In genomic region chr10:118484152-118484871, GRCh38 we compare ENCODE assay signal across 19 cellular contexts.
DNase-seq lines count a peak whose midpoint lies in the region; ATAC-seq and TF ChIP-seq lines count a peak whose summit lies in the region.
"Had no signal": no experiment of that assay in that cellular context is flagged by ENCODE, and none has a peak within 500 bp of the region (broad histone marks: within the 10 kb centered on the region; RNA-seq: fewer than 3 reads in every experiment).

No MANE protein-coding gene starts in this region.

- peaks cover 3% of the 10 kb centered on the region for H3K27me3 Mint-ChIP-seq in endothelial cell (ENCODE audit: unreplicated experiment)

- no peaks in the 10 kb centered on the region for H3K9me3 Mint-ChIP-seq in endothelial cell (ENCODE audit: unreplicated experiment)
- H3K9me3 Mint-ChIP-seq: CD8-positive, alpha-beta T cell had no signal

- TF ChIP-seq CTCF in HEK293 (tag by site-specific recombination; IDR thresholded peaks at IDR 0.05) = no peak
- TF ChIP-seq CTCF in endothelial cell (IDR thresholded peaks at IDR 0.05; ENCODE audit: unreplicated experiment) = no peak
- TF ChIP-seq CTCF in mucosa of descending colon (IDR thresholded peaks at IDR 0.05) = no peak

- intact Hi-C loops in mucosa of descending colon (cut with DNase I, micrococcal nuclease) = no loop called here

- ATAC-seq in mucosa of descending colon (peak; percentile 75), HG02870 (IDR thresholded peaks at IDR 0.05; ENCODE audit: unreplicated experiment) (no peak)
- ATAC-seq: A549; CD8-positive, alpha-beta T cell had no signal

- H3K4me1 ChIP-seq in HEK293 (ENCODE audit: control insufficient read depth, insufficient read depth, low read length) (no peaks in the 10 kb centered on the region), mucosa of descending colon (ENCODE audit: low read depth) (no peaks in the 10 kb centered on the region)
- H3K4me1 ChIP-seq: A549, Caco-2 had no signal

- H3K9me3 ChIP-seq in HEK293 (ENCODE audit: control insufficient read depth, insufficient read depth, low read depth, low read length) (no peaks in the 10 kb centered on the region), mucosa of descending colon (no peaks in the 10 kb centered on the region)
- H3K9me3 ChIP-seq: A549, Caco-2 had no signal

- no peak overlapping the region for H3K4me3 ChIP-seq in HEK293 (ENCODE audit: low read depth, low read length)
- no peak overlapping the region for H3K4me3 ChIP-seq in mucosa of descending colon
- H3K4me3 ChIP-seq: A549; BLaER1 treated with 17β-estradiol and CSF1 and Interleukin-3, amounts not matched to agents 10 nM and 100 nM had no signal

- CTCF ChIA-PET in HEK293 (lab: Yijun Ruan, JAX) = interaction anchor here (0.9 to 1.2 kb wide), 2 partner anchors 25 to 244 kb away, joined by 3 read pairs; no protein-coding TSS in a partner anchor

- H3K36me3 ChIP-seq in HEK293 (ENCODE audit: control insufficient read depth in 2 of 2, insufficient read depth in 1 of 2, low read length in 2 of 2) = no peaks in the 10 kb centered on the region
- no peaks in the 10 kb centered on the region for H3K36me3 ChIP-seq in mucosa of descending colon (ENCODE audit: low read depth)
- H3K36me3 ChIP-seq: BLaER1 treated with 17β-estradiol and CSF1 and Interleukin-3, amounts not matched to agents 10 nM and 100 nM had no signal

- H3K4me1 Mint-ChIP-seq in endothelial cell (ENCODE audit: unreplicated experiment) = no peaks in the 10 kb centered on the region
- H3K4me1 Mint-ChIP-seq: B cell had no signal

- peak overlapping the region; percentile 44 for H3K27ac Mint-ChIP-seq in endothelial cell (ENCODE audit: unreplicated experiment)
- H3K27ac Mint-ChIP-seq: B cell; CD4-positive, alpha-beta T cell; CD8-positive, alpha-beta T cell had no signal

- no peak overlapping the region for H3K27ac ChIP-seq in HEK293 (ENCODE audit: extremely low read depth, low read depth, low read length)
- H3K27ac ChIP-seq: 22Rv1; A549; BLaER1 treated with 17β-estradiol and CSF1 and Interleukin-3, amounts not matched to agents 10 nM and 100 nM; C4-2B had no signal

- H3K4me3 Mint-ChIP-seq in endothelial cell (ENCODE audit: unreplicated experiment) = no peak overlapping the region
- H3K4me3 Mint-ChIP-seq: B cell; CD4-positive, alpha-beta T cell; CD8-positive, alpha-beta T cell had no signal

- no peaks in the 10 kb centered on the region for H3K36me3 Mint-ChIP-seq in endothelial cell (ENCODE audit: low read depth, unreplicated experiment)
- H3K36me3 Mint-ChIP-seq: CD8-positive, alpha-beta T cell had no signal

- POLR2A ChIA-PET in HEK293 (lab: Yijun Ruan, JAX) = no interaction called here

- DNase-seq in DMS53 (lab: John Stamatoyannopoulos, UW) (peak; percentile 33), DMS53 treated with DMSO at 0.1 percent for 48 hours (lab: John Stamatoyannopoulos, UW; ENCODE audit: unreplicated experiment) (no peak), endothelial cell (ENCODE audit: low spot score) (no peak), mucosa of descending colon (no peak), NCI-H226 (no peak)
- DNase-seq: AML-193; Caco-2; Calu3; CD4-positive, alpha-beta T cell; CD8-positive, alpha-beta T cell; DMS79 treated with DMSO at 0.1 percent for 48 hours; GF-D8 had no signal

TF ChIP-seq in HEK293, 187 proteins besides CTCF, POLR2A, EP300 and RAD21:
- 0 out of 2 replicates have a peak, but pooled peaks have one; percentile 5 for TF ChIP-seq ZNF146 (tag by site-specific recombination; IDR thresholded peaks at IDR 0.05)
- no peak for TF ChIP-seq ZNF701 (tag by site-specific recombination; IDR thresholded peaks at IDR 0.05)
- TF ChIP-seq ZNF624 (tag by site-specific recombination; IDR thresholded peaks at IDR 0.05) = no peak
